Comparison of ENCODE assay signal across 35 cellular contexts in the genomic region with DNA sequence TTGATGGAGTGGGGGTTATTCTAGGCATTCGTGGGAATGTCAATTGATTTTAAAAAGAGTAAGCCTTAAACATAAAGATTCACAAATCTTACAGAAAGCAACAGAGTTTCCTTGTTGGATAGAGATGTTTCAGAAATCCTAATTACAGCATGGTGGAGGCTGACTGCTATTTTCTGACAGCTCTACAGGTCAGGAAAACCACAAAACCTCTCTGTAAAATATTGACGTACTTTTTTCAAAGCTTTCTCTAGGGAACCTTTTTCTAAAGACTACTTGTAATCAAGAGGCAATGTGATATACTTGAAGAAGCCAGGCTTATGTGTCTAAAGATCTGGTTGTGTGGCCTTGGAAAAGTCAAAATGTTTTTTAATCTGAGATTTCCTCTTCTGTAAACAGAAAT. TPM values are rescaled to one million over a fixed set of nuclear protein-coding genes. Genes with fewer than 3 reads are reported as not detected.
"Had no signal": no experiment of that assay in that cellular context is flagged by ENCODE, and none has a peak within 500 bp of the region (broad histone marks: within the 10 kb centered on the region; RNA-seq: fewer than 3 reads in every experiment).

No MANE protein-coding gene starts in this region.

- ATAC-seq: activated CD8-positive, alpha-beta memory T cell treated with anti-CD3 and anti-CD28 coated beads, Interleukin-2, amount 10 ng/mL, durations not matched to agents 7 days and 5 days; Right ventricle myocardium inferior; SK-N-SH treated with all-trans-retinoic acid at 6 μM for 48 hours; T-cell; T-helper 17 cell had no signal

- H3K4me3 ChIP-seq: ascending aorta, cardiac muscle cell, coronary artery, PC-9 had no signal

- H3K9me3 ChIP-seq: ascending aorta had no signal

- H3K36me3 ChIP-seq: ascending aorta, cardiac muscle cell, WERI-Rb-1 had no signal

- H3K27ac ChIP-seq: ascending aorta, cardiac muscle cell, coronary artery, PC-9, RWPE1, WERI-Rb-1 had no signal

- H3K4me2 ChIP-seq: PC-9 had no signal

- DNase-seq: activated CD4-positive, alpha-beta memory T cell treated with anti-CD3 and anti-CD28 coated beads, Interleukin-2, amount 10 ng/mL, durations not matched to agents 7 days and 5 days; activated CD4-positive, alpha-beta T cell treated with anti-CD3 and anti-CD28 coated beads for 1 hour; activated CD4-positive, alpha-beta T cell treated with anti-CD3 and anti-CD28 coated beads for 48 hours; activated CD4-positive, CD25-positive, alpha-beta regulatory T cell; activated CD8-positive, alpha-beta memory T cell treated with anti-CD3 and anti-CD28 coated beads for 24 hours; activated CD8-positive, alpha-beta memory T cell treated with anti-CD3 and anti-CD28 coated beads, Interleukin-2, amount 10 ng/mL, durations not matched to agents 7 days and 5 days; activated CD8-positive, alpha-beta memory T cell treated with anti-CD3 and anti-CD28 coated beads, Interleukin-2, amount 50 U/mL, for 48 hours; activated effector memory CD4-positive, alpha-beta T cell treated with Interleukin-2 at 50 U/mL for 16 hours; activated naive CD4-positive, alpha-beta T cell; activated naive CD4-positive, alpha-beta T cell treated with anti-CD3 and anti-CD28 coated beads, Interleukin-2, amount 50 U/mL, for 16 hours; activated naive CD8-positive, alpha-beta T cell treated with anti-CD3 and anti-CD28 coated beads for 36 hours; activated T-cell treated with anti-CD3 and anti-CD28 coated beads, Interleukin-2, amount 50 U/mL, for 48 hours; amniotic stem cell; NCI-H1105; NCI-H1417 treated with DMSO at 0.1 percent for 48 hours; NCI-H187 treated with DMSO at 0.1 percent for 48 hours; NCI-H2081 treated with DMSO at 0.1 percent for 48 hours; NCI-H345; NCI-H524 treated with DMSO at 0.1 percent for 48 hours; NK-92 treated with Interleukin-12 subunit alpha and Interleukin-12 subunit beta, amount 100 ng/mL, for 24 hours; PC-9; SIG-M5; T-cell; T-helper 17 cell; T-helper 9 cell; WERI-Rb-1 had no signal

- H3K27me3 ChIP-seq: ascending aorta, cardiac muscle cell had no signal

- H3K4me1 ChIP-seq: ascending aorta had no signal

RNA-seq across cellular contexts. Expression of a gene that starts 9.1 kb away (rescaled TPM):
- total RNA-seq: activated CD4-positive, alpha-beta memory T cell treated with anti-CD3 and anti-CD28 coated beads, Interleukin-2, amount 10 ng/mL, durations not matched to agents 7 days and 5 days; activated CD8-positive, alpha-beta memory T cell treated with anti-CD3 and anti-CD28 coated beads, Interleukin-2, amount 10 ng/mL, durations not matched to agents 7 days and 5 days; activated naive CD8-positive, alpha-beta T cell treated with anti-CD3 and anti-CD28 coated beads for 36 hours; ascending aorta; cardiac muscle cell; M059J; NCI-H460; PC-9; Right ventricle myocardium inferior; SK-MEL-5; T-cell; T-helper 17 cell had no signal

RNA-seq across cellular contexts. Expression of a gene that starts 29.9 kb away (rescaled TPM):
- total RNA-seq: activated CD4-positive, alpha-beta memory T cell treated with anti-CD3 and anti-CD28 coated beads, Interleukin-2, amount 10 ng/mL, durations not matched to agents 7 days and 5 days; activated CD8-positive, alpha-beta memory T cell treated with anti-CD3 and anti-CD28 coated beads, Interleukin-2, amount 10 ng/mL, durations not matched to agents 7 days and 5 days; activated naive CD8-positive, alpha-beta T cell treated with anti-CD3 and anti-CD28 coated beads for 36 hours; ascending aorta; cardiac muscle cell; M059J; NCI-H460; PC-9; Right ventricle myocardium inferior; SK-MEL-5; T-cell; T-helper 17 cell had no signal

RNA-seq across cellular contexts. Expression of a gene that starts 55.7 kb away (rescaled TPM):
- total RNA-seq: activated CD4-positive, alpha-beta memory T cell treated with anti-CD3 and anti-CD28 coated beads, Interleukin-2, amount 10 ng/mL, durations not matched to agents 7 days and 5 days; activated CD8-positive, alpha-beta memory T cell treated with anti-CD3 and anti-CD28 coated beads, Interleukin-2, amount 10 ng/mL, durations not matched to agents 7 days and 5 days; activated naive CD8-positive, alpha-beta T cell treated with anti-CD3 and anti-CD28 coated beads for 36 hours; ascending aorta; cardiac muscle cell; M059J; NCI-H460; PC-9; Right ventricle myocardium inferior; SK-MEL-5; T-cell; T-helper 17 cell had no signal
